1 cellular context compared by ENCODE assay signal in genomic region chr19:7280940-7281666, GRCh38.
TF ChIP-seq lines count a peak whose summit lies in the region.

No MANE protein-coding gene starts in this region.

TF ChIP-seq in WTC11, 78 proteins besides CTCF, POLR2A, EP300 and RAD21 (continued from another document):
- no peak for TF ChIP-seq AFF4 (CRISPR knock-in tag; IDR thresholded peaks at IDR 0.05; ENCODE audit: borderline replicate concordance)
- TF ChIP-seq ZNF396 (CRISPR knock-in tag; IDR thresholded peaks at IDR 0.05; ENCODE audit: borderline replicate concordance) = no peak
- no peak for TF ChIP-seq ATF3 (CRISPR knock-in tag; conservative IDR thresholded peaks at IDR 0.05)
- TF ChIP-seq ZNF219 (CRISPR knock-in tag; IDR thresholded peaks at IDR 0.05; ENCODE audit: borderline replicate concordance) = no peak
- TF ChIP-seq ARID4B (CRISPR knock-in tag; IDR thresholded peaks at IDR 0.05; ENCODE audit: borderline replicate concordance) = no peak
